Comparison of ENCODE assay signal across 16 cellular contexts in genomic region chr5:107149243-107149642, GRCh38.
A peak's percentile ranks its signal among the peaks of the same experiment; 100 is the strongest.
DNase-seq lines count a peak whose midpoint lies in the region; ATAC-seq and TF ChIP-seq lines count a peak whose summit lies in the region.
"Had no signal": no experiment of that assay in that cellular context is flagged by ENCODE, and none has a peak within 500 bp of the region (broad histone marks: within the 10 kb centered on the region; RNA-seq: fewer than 3 reads in every experiment).

No MANE protein-coding gene starts in this region.

- no peak overlapping the region for H2BK15ac ChIP-seq in H9 (ENCODE audit: low read depth, low read length)

- H3K9me3 ChIP-seq in BLaER1 treated with 17β-estradiol and CSF1 and Interleukin-3, amounts not matched to agents 10 nM and 100 nM (replicated peaks in 1 of 11), result no peaks in the 10 kb centered on the region
- no peaks in the 10 kb centered on the region for H3K9me3 ChIP-seq in H9 (ENCODE audit: control insufficient read depth, low read depth, low read length)
- H3K9me3 ChIP-seq: pancreas had no signal

- H2BK120ac ChIP-seq in H9 (ENCODE audit: low read depth, low read length, poor library complexity, severe bottlenecking), result no peak overlapping the region

- no peak overlapping the region for H4K5ac ChIP-seq in H9 (ENCODE audit: insufficient read length, low read depth, low read length)

- H4K8ac ChIP-seq in H9 (replicated peaks; ENCODE audit: insufficient read length, low read depth, low read length), result no peak overlapping the region

- no peak overlapping the region for H3K23ac ChIP-seq in H9 (ENCODE audit: insufficient read length, low read depth, low read length)

- no peaks in the 10 kb centered on the region for H3K27me3 Mint-ChIP-seq in H9 (ENCODE audit: low read depth)

- no peaks in the 10 kb centered on the region for H3K36me3 Mint-ChIP-seq in H9 (ENCODE audit: insufficient read depth in 1 of 3, low read depth in 3 of 3)
- H3K36me3 Mint-ChIP-seq: brain had no signal

- no peak overlapping the region for H2AFZ ChIP-seq in H9 (ENCODE audit: low read length)

- H3K4me1 ChIP-seq in BLaER1 treated with 17β-estradiol and CSF1 and Interleukin-3, amounts not matched to agents 10 nM and 100 nM, result peaks cover 9 to 20% (median 14%) of the 10 kb centered on the region in 10 experiments; a peak in 19 of 20 replicates
- no peaks in the 10 kb centered on the region for H3K4me1 ChIP-seq in H9 (ENCODE audit: insufficient read depth, low read length)

- H3K4me3 ChIP-seq in BLaER1 treated with 17β-estradiol and CSF1 and Interleukin-3, amounts not matched to agents 10 nM and 100 nM, result no peak overlapping the region
- H3K4me3 ChIP-seq: pancreas had no signal

- H3K4ac ChIP-seq in H9 (ENCODE audit: low read depth, low read length), result no peak overlapping the region

- H3K36me3 ChIP-seq in BLaER1 treated with 17β-estradiol and CSF1 and Interleukin-3, amounts not matched to agents 10 nM and 100 nM, result no peaks in the 10 kb centered on the region
- H3K36me3 ChIP-seq: pancreas had no signal

- no CpG with 5 or more reads among the region's 2 CpGs for WGBS in H9 (ENCODE audit: extremely low coverage, insufficient read length, low lambda C conversion rate)

- no peak overlapping the region for H3T11ph ChIP-seq in H9 (ENCODE audit: low read length)

- no peak overlapping the region for H3K27ac Mint-ChIP-seq in H9
- H3K27ac Mint-ChIP-seq: activated T-cell treated with anti-CD3 and anti-CD28 coated beads, Interleukin-2, amount 50 U/mL, for 72 hours; brain had no signal

- H3K4me3 Mint-ChIP-seq in H9, result no peak overlapping the region
- H3K4me3 Mint-ChIP-seq: activated T-cell treated with anti-CD3 and anti-CD28 coated beads, Interleukin-2, amount 50 U/mL, for 72 hours; brain had no signal

- H3K56ac ChIP-seq in H9 (ENCODE audit: insufficient read length, low read depth, low read length), result no peak overlapping the region

- no peak overlapping the region for H4K91ac ChIP-seq in H9 (ENCODE audit: insufficient read length, low read depth, low read length)

- no peak overlapping the region for H3K18ac ChIP-seq in H9 (ENCODE audit: insufficient read length, low read depth, low read length)

- no peaks in the 10 kb centered on the region for H3K23me2 ChIP-seq in H9 (ENCODE audit: insufficient read length, low read depth, low read length, poor library complexity, severe bottlenecking)

- peak overlapping the region in 8 of 11 experiments; percentile 39 to 61 (median 50); a peak in 13 of 22 replicates for H3K4me2 ChIP-seq in BLaER1 treated with 17β-estradiol and CSF1 and Interleukin-3, amounts not matched to agents 10 nM and 100 nM
- no peak overlapping the region for H3K4me2 ChIP-seq in H9 (ENCODE audit: insufficient read depth, insufficient read length, low read length)

- peak overlapping the region in 1 of 11 experiments; percentile 45; a peak in 1 of 22 replicates for H3K27ac ChIP-seq in BLaER1 treated with 17β-estradiol and CSF1 and Interleukin-3, amounts not matched to agents 10 nM and 100 nM
- H3K27ac ChIP-seq in H9 (ENCODE audit: insufficient read length, low read depth, low read length), result no peak overlapping the region
- H3K27ac ChIP-seq: pancreas had no signal

- no peak for DNase-seq in H9
- DNase-seq in SKM-1 treated with dmso at 0.1 percent for 144 hours (lab: John Stamatoyannopoulos, UW; ENCODE audit: unreplicated experiment), result no peak
- no peak for DNase-seq in T-helper 1 cell
- DNase-seq in activated gamma-delta T cell treated with Interleukin-2 at 50 U/mL for 16 hours, result no peak
- DNase-seq: activated CD4-positive, CD25-positive, alpha-beta regulatory T cell; activated T-cell treated with anti-CD3 and anti-CD28 coated beads, Interleukin-2, amount 50 U/mL, for 72 hours; hypothalamus; NCI-H510A; pancreas; stimulated activated CD4-positive, alpha-beta T cell treated with anti-CD3 and anti-CD28 coated beads, Interleukin-2, amount 100 ng/mL, for 24 hours had no signal

- H3K79me2 ChIP-seq in H9 (ENCODE audit: insufficient read depth, low read length), result no peaks in the 10 kb centered on the region

- no peaks in the 10 kb centered on the region for H4K20me1 ChIP-seq in BLaER1 treated with 17β-estradiol and CSF1 and Interleukin-3, amounts not matched to agents 10 nM and 100 nM
- no peaks in the 10 kb centered on the region for H4K20me1 ChIP-seq in H9 (ENCODE audit: control insufficient read depth, insufficient read depth, insufficient read length)

- H3K27me3 ChIP-seq in BLaER1 treated with 17β-estradiol and CSF1 and Interleukin-3, amounts not matched to agents 10 nM and 100 nM, result no peaks in the 10 kb centered on the region
- no peaks in the 10 kb centered on the region for H3K27me3 ChIP-seq in H9 (ENCODE audit: insufficient read depth, low read length)
- H3K27me3 ChIP-seq: pancreas had no signal

- H3K9me3 Mint-ChIP-seq in H9, result no peaks in the 10 kb centered on the region
- H3K9me3 Mint-ChIP-seq: brain had no signal

- H3K4me1 Mint-ChIP-seq in H9, result 0 out of 4 replicates have a peak, but pooled peaks cover 0 to 2% of the 10 kb centered on the region in 2 experiments

- H3K9ac ChIP-seq in BLaER1 treated with 17β-estradiol and CSF1 and Interleukin-3, amounts not matched to agents 10 nM and 100 nM, result no peak overlapping the region
- H3K9ac ChIP-seq in H9 (ENCODE audit: extremely low read depth, insufficient read length, low read length), result no peak overlapping the region

- H2BK20ac ChIP-seq in H9 (ENCODE audit: low read depth, low read length, poor library complexity, severe bottlenecking), result no peak overlapping the region

- TF ChIP-seq CTCF in H9 (conservative IDR thresholded peaks at IDR 0.05), result no peak

- H2BK12ac ChIP-seq in H9 (ENCODE audit: insufficient read length, low read depth, low read length), result no peak overlapping the region

- H2AK5ac ChIP-seq in H9 (ENCODE audit: insufficient read length, low read length), result no peak overlapping the region

- no peak overlapping the region for H2BK5ac ChIP-seq in H9 (ENCODE audit: insufficient read length, low read length)

- H3K79me1 ChIP-seq in H9 (ENCODE audit: insufficient read depth, low read depth, low read length, poor library complexity, severe bottlenecking), result no peaks in the 10 kb centered on the region

- H3K14ac ChIP-seq in H9 (ENCODE audit: insufficient read depth, low read length), result no peak overlapping the region

- peak; percentile 77 for ATAC-seq in GM19372 (IDR thresholded peaks at IDR 0.05; ENCODE audit: low read depth, unreplicated experiment)
- peak; percentile 99 for ATAC-seq in HG02759 (IDR thresholded peaks at IDR 0.05; ENCODE audit: unreplicated experiment)
- ATAC-seq in HG03439 (IDR thresholded peaks at IDR 0.05; ENCODE audit: unreplicated experiment), result peak; percentile 86
- ATAC-seq: activated T-cell treated with anti-CD3 and anti-CD28 coated beads, Interleukin-2, amount 50 U/mL, for 72 hours; pancreas; Right ventricle myocardium inferior had no signal
